ENCODE assay signal across 1 cellular context in the genomic region with DNA sequence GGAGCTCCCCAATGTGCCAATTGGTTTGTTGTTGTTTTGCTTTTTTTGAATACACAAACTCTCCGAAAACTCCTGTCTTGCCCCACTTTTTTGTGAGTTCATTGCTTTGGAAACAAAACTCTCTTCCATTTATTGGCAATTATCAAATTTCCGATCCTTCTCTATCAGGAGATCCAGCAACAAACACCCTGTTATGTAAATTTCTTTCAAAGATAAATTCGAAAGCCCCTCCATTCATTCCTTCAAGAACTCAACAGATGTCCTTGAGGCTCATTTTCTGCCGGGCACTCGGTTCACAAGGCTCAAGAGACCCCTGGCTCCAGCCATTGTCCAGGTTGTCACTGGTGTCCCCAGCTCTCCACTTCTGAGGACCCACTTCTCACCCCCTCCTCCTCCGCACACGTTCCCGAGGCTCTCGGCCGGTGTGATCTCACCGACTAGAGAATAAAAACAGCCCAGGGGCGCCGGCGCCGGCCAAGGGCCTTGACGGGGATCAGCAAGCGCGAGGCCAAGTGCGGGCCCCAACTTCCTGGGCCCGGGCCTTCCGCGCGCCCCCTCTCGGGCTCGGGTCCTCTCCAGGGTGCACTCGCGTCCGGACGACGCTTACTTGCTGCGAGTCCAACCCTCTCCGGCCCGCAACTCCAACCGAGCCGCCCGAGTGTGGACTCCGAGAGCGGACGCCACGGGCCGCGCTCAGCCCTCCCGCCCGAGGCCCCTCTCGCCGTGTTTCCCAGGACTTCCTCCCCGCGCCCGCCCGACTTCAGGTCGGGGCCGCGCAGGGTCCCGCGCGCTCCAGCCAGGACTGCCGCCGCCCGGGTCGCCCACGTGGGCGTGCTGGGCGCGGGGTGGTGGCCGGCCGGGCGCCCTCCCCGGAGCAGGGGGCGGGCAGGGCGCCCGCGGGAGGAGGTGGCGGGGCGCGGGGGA.
TF ChIP-seq lines count a peak whose summit lies in the region.

No MANE protein-coding gene starts in this region.

TF ChIP-seq in HepG2, 621 proteins besides CTCF, POLR2A, EP300 and RAD21 (continued from another document and continues in another):
- TF ChIP-seq ZBTB46 (CRISPR knock-in tag; IDR thresholded peaks at IDR 0.05; ENCODE audit: borderline replicate concordance) (no peak), ZBTB3 (CRISPR knock-in tag; IDR thresholded peaks at IDR 0.05; ENCODE audit: borderline replicate concordance, low read depth) (no peak), ZFP62 (CRISPR knock-in tag; IDR thresholded peaks at IDR 0.05) (no peak), AKAP8 (CRISPR knock-in tag; IDR thresholded peaks at IDR 0.05) (no peak), ZEB1 (IDR thresholded peaks at IDR 0.05; ENCODE audit: insufficient replicate concordance, low read depth) (no peak), ZZZ3 (CRISPR knock-in tag; IDR thresholded peaks at IDR 0.05; ENCODE audit: borderline replicate concordance) (no peak), FOXA1 (IDR thresholded peaks at IDR 0.05) (no peak), FOXA1 (CRISPR knock-in tag; IDR thresholded peaks at IDR 0.05) (no peak), CREB3 (CRISPR knock-in tag; IDR thresholded peaks at IDR 0.05) (no peak), ZFP37 (CRISPR knock-in tag; IDR thresholded peaks at IDR 0.05; ENCODE audit: borderline replicate concordance) (no peak), NCOA5 (CRISPR knock-in tag; IDR thresholded peaks at IDR 0.05) (no peak; the same call in 1 of the 2 replicates), ZNF777 (CRISPR knock-in tag; IDR thresholded peaks at IDR 0.05) (peak; percentile 62; the same call in 1 of the 2 replicates), NR2F6 (IDR thresholded peaks at IDR 0.05) (no peak), NR2F6 (CRISPR knock-in tag; IDR thresholded peaks at IDR 0.05) (no peak), ONECUT2 (CRISPR knock-in tag; IDR thresholded peaks at IDR 0.05) (no peak; the same call in 1 of the 2 replicates), AHDC1 (CRISPR knock-in tag; IDR thresholded peaks at IDR 0.05; ENCODE audit: borderline replicate concordance) (no peak), ZNF577 (CRISPR knock-in tag; IDR thresholded peaks at IDR 0.05; ENCODE audit: borderline replicate concordance, low read depth) (no peak), HMG20A (CRISPR knock-in tag; IDR thresholded peaks at IDR 0.05; ENCODE audit: borderline replicate concordance) (no peak; the same call in 1 of the 2 replicates), ZNF720 (CRISPR knock-in tag; IDR thresholded peaks at IDR 0.05) (no peak), FOXP4 (CRISPR knock-in tag; IDR thresholded peaks at IDR 0.05) (no peak), JUNB (CRISPR knock-in tag; IDR thresholded peaks at IDR 0.05; ENCODE audit: borderline replicate concordance) (no peak), NBN (conservative IDR thresholded peaks at IDR 0.05) (no peak), ZFYVE20 (CRISPR knock-in tag; IDR thresholded peaks at IDR 0.05; ENCODE audit: borderline replicate concordance, low read depth) (no peak), GTF2F1 (IDR thresholded peaks at IDR 0.05; ENCODE audit: low read length) (no peak), KDM4B (CRISPR knock-in tag; IDR thresholded peaks at IDR 0.05) (no peak), ZMYM4 (CRISPR knock-in tag; IDR thresholded peaks at IDR 0.05) (peak; percentile 61), SNRNP70 (IDR thresholded peaks at IDR 0.05; ENCODE audit: low read depth, low read length) (no peak), ZNF747 (CRISPR knock-in tag; IDR thresholded peaks at IDR 0.05; ENCODE audit: borderline replicate concordance) (no peak)
- TF ChIP-seq, protein P1, sequence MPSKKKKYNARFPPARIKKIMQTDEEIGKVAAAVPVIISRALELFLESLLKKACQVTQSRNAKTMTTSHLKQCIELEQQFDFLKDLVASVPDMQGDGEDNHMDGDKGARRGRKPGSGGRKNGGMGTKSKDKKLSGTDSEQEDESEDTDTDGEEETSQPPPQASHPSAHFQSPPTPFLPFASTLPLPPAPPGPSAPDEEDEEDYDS (CRISPR knock-in tag; IDR thresholded peaks at IDR 0.05): no peak
- TF ChIP-seq, protein P2, sequence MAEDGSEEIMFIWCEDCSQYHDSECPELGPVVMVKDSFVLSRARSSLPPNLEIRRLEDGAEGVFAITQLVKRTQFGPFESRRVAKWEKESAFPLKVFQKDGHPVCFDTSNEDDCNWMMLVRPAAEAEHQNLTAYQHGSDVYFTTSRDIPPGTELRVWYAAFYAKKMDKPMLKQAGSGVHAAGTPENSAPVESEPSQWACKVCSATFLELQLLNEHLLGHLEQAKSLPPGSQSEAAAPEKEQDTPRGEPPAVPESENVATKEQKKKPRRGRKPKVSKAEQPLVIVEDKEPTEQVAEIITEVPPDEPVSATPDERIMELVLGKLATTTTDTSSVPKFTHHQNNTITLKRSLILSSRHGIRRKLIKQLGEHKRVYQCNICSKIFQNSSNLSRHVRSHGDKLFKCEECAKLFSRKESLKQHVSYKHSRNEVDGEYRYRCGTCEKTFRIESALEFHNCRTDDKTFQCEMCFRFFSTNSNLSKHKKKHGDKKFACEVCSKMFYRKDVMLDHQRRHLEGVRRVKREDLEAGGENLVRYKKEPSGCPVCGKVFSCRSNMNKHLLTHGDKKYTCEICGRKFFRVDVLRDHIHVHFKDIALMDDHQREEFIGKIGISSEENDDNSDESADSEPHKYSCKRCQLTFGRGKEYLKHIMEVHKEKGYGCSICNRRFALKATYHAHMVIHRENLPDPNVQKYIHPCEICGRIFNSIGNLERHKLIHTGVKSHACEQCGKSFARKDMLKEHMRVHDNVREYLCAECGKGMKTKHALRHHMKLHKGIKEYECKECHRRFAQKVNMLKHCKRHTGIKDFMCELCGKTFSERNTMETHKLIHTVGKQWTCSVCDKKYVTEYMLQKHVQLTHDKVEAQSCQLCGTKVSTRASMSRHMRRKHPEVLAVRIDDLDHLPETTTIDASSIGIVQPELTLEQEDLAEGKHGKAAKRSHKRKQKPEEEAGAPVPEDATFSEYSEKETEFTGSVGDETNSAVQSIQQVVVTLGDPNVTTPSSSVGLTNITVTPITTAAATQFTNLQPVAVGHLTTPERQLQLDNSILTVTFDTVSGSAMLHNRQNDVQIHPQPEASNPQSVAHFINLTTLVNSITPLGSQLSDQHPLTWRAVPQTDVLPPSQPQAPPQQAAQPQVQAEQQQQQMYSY (CRISPR knock-in tag; IDR thresholded peaks at IDR 0.05): peak; percentile 38; the same call in 1 of the 2 replicates
- TF ChIP-seq, protein P3, sequence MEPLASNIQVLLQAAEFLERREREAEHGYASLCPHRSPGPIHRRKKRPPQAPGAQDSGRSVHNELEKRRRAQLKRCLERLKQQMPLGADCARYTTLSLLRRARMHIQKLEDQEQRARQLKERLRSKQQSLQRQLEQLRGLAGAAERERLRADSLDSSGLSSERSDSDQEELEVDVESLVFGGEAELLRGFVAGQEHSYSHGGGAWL (CRISPR knock-in tag; IDR thresholded peaks at IDR 0.05): 0 out of 2 replicates have a peak, but pooled peaks have one; percentile 46
- TF ChIP-seq, protein P4, sequence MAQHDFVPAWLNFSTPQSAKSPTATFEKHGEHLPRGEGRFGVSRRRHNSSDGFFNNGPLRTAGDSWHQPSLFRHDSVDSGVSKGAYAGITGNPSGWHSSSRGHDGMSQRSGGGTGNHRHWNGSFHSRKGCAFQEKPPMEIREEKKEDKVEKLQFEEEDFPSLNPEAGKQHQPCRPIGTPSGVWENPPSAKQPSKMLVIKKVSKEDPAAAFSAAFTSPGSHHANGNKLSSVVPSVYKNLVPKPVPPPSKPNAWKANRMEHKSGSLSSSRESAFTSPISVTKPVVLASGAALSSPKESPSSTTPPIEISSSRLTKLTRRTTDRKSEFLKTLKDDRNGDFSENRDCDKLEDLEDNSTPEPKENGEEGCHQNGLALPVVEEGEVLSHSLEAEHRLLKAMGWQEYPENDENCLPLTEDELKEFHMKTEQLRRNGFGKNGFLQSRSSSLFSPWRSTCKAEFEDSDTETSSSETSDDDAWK (CRISPR knock-in tag; IDR thresholded peaks at IDR 0.05): no peak
- TF ChIP-seq, protein P5, sequence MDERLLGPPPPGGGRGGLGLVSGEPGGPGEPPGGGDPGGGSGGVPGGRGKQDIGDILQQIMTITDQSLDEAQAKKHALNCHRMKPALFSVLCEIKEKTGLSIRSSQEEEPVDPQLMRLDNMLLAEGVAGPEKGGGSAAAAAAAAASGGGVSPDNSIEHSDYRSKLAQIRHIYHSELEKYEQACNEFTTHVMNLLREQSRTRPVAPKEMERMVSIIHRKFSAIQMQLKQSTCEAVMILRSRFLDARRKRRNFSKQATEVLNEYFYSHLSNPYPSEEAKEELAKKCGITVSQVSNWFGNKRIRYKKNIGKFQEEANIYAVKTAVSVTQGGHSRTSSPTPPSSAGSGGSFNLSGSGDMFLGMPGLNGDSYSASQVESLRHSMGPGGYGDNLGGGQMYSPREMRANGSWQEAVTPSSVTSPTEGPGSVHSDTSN (CRISPR knock-in tag; IDR thresholded peaks at IDR 0.05): no peak
- TF ChIP-seq, protein P6, sequence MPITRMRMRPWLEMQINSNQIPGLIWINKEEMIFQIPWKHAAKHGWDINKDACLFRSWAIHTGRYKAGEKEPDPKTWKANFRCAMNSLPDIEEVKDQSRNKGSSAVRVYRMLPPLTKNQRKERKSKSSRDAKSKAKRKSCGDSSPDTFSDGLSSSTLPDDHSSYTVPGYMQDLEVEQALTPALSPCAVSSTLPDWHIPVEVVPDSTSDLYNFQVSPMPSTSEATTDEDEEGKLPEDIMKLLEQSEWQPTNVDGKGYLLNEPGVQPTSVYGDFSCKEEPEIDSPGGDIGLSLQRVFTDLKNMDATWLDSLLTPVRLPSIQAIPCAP (CRISPR knock-in tag; IDR thresholded peaks at IDR 0.05; ENCODE audit: low read depth): no peak
